ENCODE assay signal across 8 cellular contexts in the genomic region with DNA sequence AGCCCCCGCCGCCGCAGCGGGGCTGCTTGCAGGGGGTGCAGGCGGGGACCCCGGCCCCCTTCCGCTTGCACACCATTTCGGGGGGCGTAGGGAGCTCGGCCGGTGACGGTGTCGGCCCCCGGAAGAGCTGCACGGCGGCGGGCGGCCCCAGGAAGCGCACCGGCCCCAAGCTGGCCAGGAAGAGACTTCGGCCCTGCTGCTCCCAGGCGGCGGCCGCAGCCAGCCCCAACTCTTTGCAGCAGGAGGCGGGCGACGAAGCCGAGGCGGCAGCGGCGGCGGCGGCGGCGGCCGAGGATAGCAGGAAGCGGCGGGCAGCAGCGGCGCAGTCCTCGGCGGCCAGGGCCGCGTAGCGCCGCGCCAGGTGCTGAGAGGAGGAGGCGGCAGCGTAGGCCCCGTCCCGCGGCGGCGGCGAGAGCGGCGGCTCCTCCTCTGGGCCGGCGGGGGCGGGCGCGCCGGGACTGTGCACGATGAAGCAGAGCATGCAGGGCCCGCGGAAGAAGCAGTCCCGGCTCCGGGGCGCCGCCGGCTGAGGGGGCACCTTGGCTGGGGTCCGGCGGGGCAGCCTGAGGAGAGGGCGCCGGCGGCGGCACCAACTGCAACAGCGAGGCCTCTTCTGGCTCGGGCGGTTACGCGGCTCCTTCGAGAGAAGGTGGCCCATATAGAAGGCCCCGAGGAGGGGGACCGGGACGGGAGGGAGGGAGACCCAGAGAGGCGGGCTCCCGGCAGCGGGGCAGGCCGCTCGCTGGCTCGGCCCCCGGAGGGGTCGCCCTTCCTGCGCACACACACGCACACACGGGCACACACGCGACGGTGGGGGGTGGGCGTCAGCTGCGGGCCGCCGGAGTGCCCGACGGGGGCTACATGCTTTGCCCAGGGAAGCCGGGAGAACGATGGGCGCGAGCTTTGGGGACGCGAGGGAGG. TPM values are rescaled to one million over a fixed set of nuclear protein-coding genes. Genes with fewer than 3 reads are reported as not detected.
A peak's percentile ranks its signal among the peaks of the same experiment; 100 is the strongest.
DNase-seq lines count a peak whose midpoint lies in the region; ATAC-seq and TF ChIP-seq lines count a peak whose summit lies in the region.

No MANE protein-coding gene starts in this region.

- no peaks in the 10 kb centered on the region for H3F3A ChIP-seq in GM23338 (replicated peaks; ENCODE audit: low read depth)

- H3K27ac Mint-ChIP-seq in GM23338: no peak overlapping the region; the same call in 1 of the 2 replicates

- H3K27ac ChIP-seq in GM23338 (ENCODE audit: low read depth) (peak overlapping the region; percentile 85), VCaP (peak overlapping the region; percentile 98), breast epithelium (peak overlapping the region; percentile 96 to 100)

- peak; percentile 77 for DNase-seq in GM10266 (ENCODE audit: extremely low spot score)
- peak; percentile 67 for DNase-seq in GM23338 (ENCODE audit: low spot score)
- DNase-seq in LNCaP clone FGC (ENCODE audit: low read depth): no peak
- peak; percentile 59 to 71 for DNase-seq in breast epithelium (ENCODE audit: low spot score in 2 of 2)
- peak; percentile 48 for DNase-seq in inferior parietal cortex (ENCODE audit: extremely low spot score)
- peak; percentile 52 to 56 for DNase-seq in stimulated activated CD4-positive, alpha-beta T cell treated with anti-CD3 and anti-CD28 coated beads, Interleukin-12 subunit alpha, Interleukin-12 subunit beta, amount 100 ng/mL, for 24 hours (ENCODE audit: low read depth in 2 of 2)
- no peak for DNase-seq in cerebellar nuclear complex (lab: John Stamatoyannopoulos, UW)

- intact Hi-C loops in breast epithelium (cut with DNase I; ENCODE audit: low total_unique reads): no loop called here

- no peaks in the 10 kb centered on the region for H3K9me2 ChIP-seq in GM23338 (ENCODE audit: insufficient read depth)

- TF ChIP-seq CTCF in GM10266 (IDR thresholded peaks at IDR 0.05; ENCODE audit: control insufficient read depth, insufficient read depth, low read depth, missing control alignments) (no peak), GM23338 (conservative IDR thresholded peaks at IDR 0.05; ENCODE audit: low read depth in 2 of 2) (no peak), LNCaP clone FGC (IDR thresholded peaks at IDR 0.05; ENCODE audit: control insufficient read depth, extremely low read depth, insufficient read depth) (no peak), VCaP (conservative IDR thresholded peaks at IDR 0.05) (no peak), breast epithelium (IDR thresholded peaks at IDR 0.05) (no peak)

- peaks cover 5% of the 10 kb centered on the region for H3K27me3 Mint-ChIP-seq in GM23338 (ENCODE audit: insufficient read depth, low read depth, poor library complexity)

- H3K4me3 ChIP-seq in GM23338: peak overlapping the region; percentile 59
- H3K4me3 ChIP-seq in LNCaP clone FGC (ENCODE audit: low read depth, low read length): peak overlapping the region; percentile 82
- H3K4me3 ChIP-seq in breast epithelium: peak overlapping the region; percentile 89 to 94 (median 94)

- peak overlapping the region; percentile 80; the same call in 2 of the 3 replicates for H3K4me3 Mint-ChIP-seq in GM23338

- H3K36me3 ChIP-seq in GM23338 (ENCODE audit: insufficient read depth) (no peaks in the 10 kb centered on the region), breast epithelium (no peaks in the 10 kb centered on the region)

- H3K9me3 ChIP-seq in breast epithelium: peaks cover 0 to 3% of the 10 kb centered on the region in 2 donors

- H3K4me2 ChIP-seq in GM23338: peak overlapping the region; percentile 93

- no peaks in the 10 kb centered on the region; the same call in 2 of the 3 replicates for H3K36me3 Mint-ChIP-seq in GM23338 (ENCODE audit: low read depth)

- H2AFZ ChIP-seq in GM23338: peak overlapping the region; percentile 44

- peaks cover 19% of the 10 kb centered on the region for H3K4me1 ChIP-seq in GM23338 (ENCODE audit: insufficient read depth)
- H3K4me1 ChIP-seq in breast epithelium: peaks cover 0 to 5% of the 10 kb centered on the region in 2 donors

- peaks cover 23% of the 10 kb centered on the region for H3K79me2 ChIP-seq in GM23338 (replicated peaks; ENCODE audit: insufficient read depth)

- peaks cover 20% of the 10 kb centered on the region for H3K4me1 Mint-ChIP-seq in GM23338

- no peaks in the 10 kb centered on the region for H3K9me3 Mint-ChIP-seq in GM23338

- TF ChIP-seq POLR2A in breast epithelium (IDR thresholded peaks at IDR 0.05): no peak

- H4K20me1 ChIP-seq in GM23338 (replicated peaks; ENCODE audit: insufficient read depth): no peaks in the 10 kb centered on the region

- H3K27me3 ChIP-seq in GM23338 (ENCODE audit: insufficient read depth) (no peaks in the 10 kb centered on the region), breast epithelium (no peaks in the 10 kb centered on the region)

- ATAC-seq in GM23338: peak; percentile 66

TF ChIP-seq in GM23338, 12 proteins besides CTCF, POLR2A, EP300 and RAD21:
- TF ChIP-seq ZNF114 (CRISPR knock-in tag; IDR thresholded peaks at IDR 0.05) (no peak), POLR2AphosphoS5 (IDR thresholded peaks at IDR 0.05; ENCODE audit: low read depth) (peak; percentile 59; the same call in 1 of the 2 replicates), NANOG (IDR thresholded peaks at IDR 0.05; ENCODE audit: borderline replicate concordance) (no peak), JUNB (IDR thresholded peaks at IDR 0.05; ENCODE audit: unreplicated experiment) (no peak)
- TF ChIP-seq, protein P1, sequence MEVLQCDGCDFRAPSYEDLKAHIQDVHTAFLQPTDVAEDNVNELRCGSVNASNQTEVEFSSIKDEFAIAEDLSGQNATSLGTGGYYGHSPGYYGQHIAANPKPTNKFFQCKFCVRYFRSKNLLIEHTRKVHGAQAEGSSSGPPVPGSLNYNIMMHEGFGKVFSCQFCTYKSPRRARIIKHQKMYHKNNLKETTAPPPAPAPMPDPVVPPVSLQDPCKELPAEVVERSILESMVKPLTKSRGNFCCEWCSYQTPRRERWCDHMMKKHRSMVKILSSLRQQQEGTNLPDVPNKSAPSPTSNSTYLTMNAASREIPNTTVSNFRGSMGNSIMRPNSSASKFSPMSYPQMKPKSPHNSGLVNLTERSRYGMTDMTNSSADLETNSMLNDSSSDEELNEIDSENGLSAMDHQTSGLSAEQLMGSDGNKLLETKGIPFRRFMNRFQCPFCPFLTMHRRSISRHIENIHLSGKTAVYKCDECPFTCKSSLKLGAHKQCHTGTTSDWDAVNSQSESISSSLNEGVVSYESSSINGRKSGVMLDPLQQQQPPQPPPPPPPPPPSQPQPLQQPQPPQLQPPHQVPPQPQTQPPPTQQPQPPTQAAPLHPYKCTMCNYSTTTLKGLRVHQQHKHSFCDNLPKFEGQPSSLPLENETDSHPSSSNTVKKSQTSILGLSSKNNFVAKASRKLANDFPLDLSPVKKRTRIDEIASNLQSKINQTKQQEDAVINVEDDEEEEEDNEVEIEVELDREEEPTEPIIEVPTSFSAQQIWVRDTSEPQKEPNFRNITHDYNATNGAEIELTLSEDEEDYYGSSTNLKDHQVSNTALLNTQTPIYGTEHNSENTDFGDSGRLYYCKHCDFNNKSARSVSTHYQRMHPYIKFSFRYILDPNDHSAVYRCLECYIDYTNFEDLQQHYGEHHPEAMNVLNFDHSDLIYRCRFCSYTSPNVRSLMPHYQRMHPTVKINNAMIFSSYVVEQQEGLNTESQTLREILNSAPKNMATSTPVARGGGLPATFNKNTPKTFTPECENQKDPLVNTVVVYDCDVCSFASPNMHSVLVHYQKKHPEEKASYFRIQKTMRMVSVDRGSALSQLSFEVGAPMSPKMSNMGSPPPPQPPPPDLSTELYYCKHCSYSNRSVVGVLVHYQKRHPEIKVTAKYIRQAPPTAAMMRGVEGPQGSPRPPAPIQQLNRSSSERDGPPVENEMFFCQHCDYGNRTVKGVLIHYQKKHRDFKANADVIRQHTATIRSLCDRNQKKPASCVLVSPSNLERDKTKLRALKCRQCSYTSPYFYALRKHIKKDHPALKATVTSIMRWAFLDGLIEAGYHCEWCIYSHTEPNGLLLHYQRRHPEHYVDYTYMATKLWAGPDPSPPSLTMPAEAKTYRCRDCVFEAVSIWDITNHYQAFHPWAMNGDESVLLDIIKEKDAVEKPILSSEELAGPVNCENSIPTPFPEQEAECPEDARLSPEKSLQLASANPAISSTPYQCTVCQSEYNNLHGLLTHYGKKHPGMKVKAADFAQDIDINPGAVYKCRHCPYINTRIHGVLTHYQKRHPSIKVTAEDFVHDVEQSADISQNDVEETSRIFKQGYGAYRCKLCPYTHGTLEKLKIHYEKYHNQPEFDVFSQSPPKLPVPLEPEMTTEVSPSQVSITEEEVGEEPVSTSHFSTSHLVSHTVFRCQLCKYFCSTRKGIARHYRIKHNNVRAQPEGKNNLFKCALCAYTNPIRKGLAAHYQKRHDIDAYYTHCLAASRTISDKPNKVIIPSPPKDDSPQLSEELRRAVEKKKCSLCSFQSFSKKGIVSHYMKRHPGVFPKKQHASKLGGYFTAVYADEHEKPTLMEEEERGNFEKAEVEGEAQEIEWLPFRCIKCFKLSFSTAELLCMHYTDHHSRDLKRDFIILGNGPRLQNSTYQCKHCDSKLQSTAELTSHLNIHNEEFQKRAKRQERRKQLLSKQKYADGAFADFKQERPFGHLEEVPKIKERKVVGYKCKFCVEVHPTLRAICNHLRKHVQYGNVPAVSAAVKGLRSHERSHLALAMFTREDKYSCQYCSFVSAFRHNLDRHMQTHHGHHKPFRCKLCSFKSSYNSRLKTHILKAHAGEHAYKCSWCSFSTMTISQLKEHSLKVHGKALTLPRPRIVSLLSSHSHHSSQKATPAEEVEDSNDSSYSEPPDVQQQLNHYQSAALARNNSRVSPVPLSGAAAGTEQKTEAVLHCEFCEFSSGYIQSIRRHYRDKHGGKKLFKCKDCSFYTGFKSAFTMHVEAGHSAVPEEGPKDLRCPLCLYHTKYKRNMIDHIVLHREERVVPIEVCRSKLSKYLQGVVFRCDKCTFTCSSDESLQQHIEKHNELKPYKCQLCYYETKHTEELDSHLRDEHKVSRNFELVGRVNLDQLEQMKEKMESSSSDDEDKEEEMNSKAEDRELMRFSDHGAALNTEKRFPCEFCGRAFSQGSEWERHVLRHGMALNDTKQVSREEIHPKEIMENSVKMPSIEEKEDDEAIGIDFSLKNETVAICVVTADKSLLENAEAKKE (CRISPR knock-in tag; IDR thresholded peaks at IDR 0.05): no peak
- TF ChIP-seq, protein P2, sequence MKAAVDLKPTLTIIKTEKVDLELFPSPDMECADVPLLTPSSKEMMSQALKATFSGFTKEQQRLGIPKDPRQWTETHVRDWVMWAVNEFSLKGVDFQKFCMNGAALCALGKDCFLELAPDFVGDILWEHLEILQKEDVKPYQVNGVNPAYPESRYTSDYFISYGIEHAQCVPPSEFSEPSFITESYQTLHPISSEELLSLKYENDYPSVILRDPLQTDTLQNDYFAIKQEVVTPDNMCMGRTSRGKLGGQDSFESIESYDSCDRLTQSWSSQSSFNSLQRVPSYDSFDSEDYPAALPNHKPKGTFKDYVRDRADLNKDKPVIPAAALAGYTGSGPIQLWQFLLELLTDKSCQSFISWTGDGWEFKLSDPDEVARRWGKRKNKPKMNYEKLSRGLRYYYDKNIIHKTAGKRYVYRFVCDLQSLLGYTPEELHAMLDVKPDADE (IDR thresholded peaks at IDR 0.05): no peak

RNA-seq across cellular contexts. Expression of a gene that starts 0.6 kb away (rescaled TPM):
- 2.1 and 2.7 TPM in 2 replicates for total RNA-seq in GM23338 (2014; rRNA removed; shearing (Covaris generic))
- 1.9 and 2.0 TPM in 2 replicates for polyA plus RNA-seq in GM23338 (2016; fragmentation: Nextera tagmentation; extraction: Ambion mirVana)
- 10 to 100 TPM; 22.6 to 31.3 (median 28.8) TPM for total RNA-seq in breast epithelium

Comparison
In these comparisons a context has a peak if more than half of its experiments do, and no peak if none do; other contexts are left out.
1. DNase-seq: peak in GM10266 (single experiment), GM23338 (single experiment), breast epithelium (2 of 2), inferior parietal cortex (single experiment) and stimulated activated CD4-positive, alpha-beta T cell treated with anti-CD3 and anti-CD28 coated beads, Interleukin-12 subunit alpha, Interleukin-12 subunit beta, amount 100 ng/mL, for 24 hours (2 of 2); none in LNCaP clone FGC (single experiment) and cerebellar nuclear complex (0 of 2).
2. Peak in every context shown above with its lines, with median percentiles within 50 percentile points of each other: H3K27ac ChIP-seq and H3K4me3 ChIP-seq.